In genomic region chr19:1884719-1885334, GRCh38 we compare ENCODE assay signal across 6 cellular contexts. TPM values are rescaled to one million over a fixed set of nuclear protein-coding genes. Genes with fewer than 3 reads are reported as not detected.
A peak's percentile ranks its signal among the peaks of the same experiment; 100 is the strongest.
DNase-seq lines count a peak whose midpoint lies in the region; ATAC-seq and TF ChIP-seq lines count a peak whose summit lies in the region.

No MANE protein-coding gene starts in this region.

- TF ChIP-seq POLR2A in sigmoid colon (IDR thresholded peaks at IDR 0.05), result no peak

- no peaks in the 10 kb centered on the region for H3K9me3 Mint-ChIP-seq in endodermal cell

- H3K27me3 ChIP-seq in HUES48 (ENCODE audit: control insufficient read depth, insufficient read depth, low read length) (no peaks in the 10 kb centered on the region), endodermal cell (ENCODE audit: control insufficient read depth, insufficient read depth, low read length, poor library complexity, severe bottlenecking) (no peaks in the 10 kb centered on the region), sigmoid colon (no peaks in the 10 kb centered on the region)

- DNase-seq in GM03348 (ENCODE audit: low spot score) (peak; percentile 50), endodermal cell (peak; percentile 61), sigmoid colon (no peak), NCI-H2081 treated with DMSO at 0.1 percent for 48 hours (lab: John Stamatoyannopoulos, UW) (no peak)

- WGBS in endodermal cell (ENCODE audit: insufficient coverage in 1 of 2, insufficient read length in 1 of 2), 2 experiments, result 1% methylated on average over 31 to 56 of the region's 56 CpGs
- 0% methylated on average over 56 of the region's 56 CpGs for WGBS in sigmoid colon, 2 donors

- H3K4me1 Mint-ChIP-seq in endodermal cell, result peaks cover 31% of the 10 kb centered on the region

- peak overlapping the region; percentile 94 for H3K4me3 ChIP-seq in HUES48 (ENCODE audit: low read depth, low read length)
- H3K4me3 ChIP-seq in endodermal cell (ENCODE audit: low read length), result peak overlapping the region; percentile 85
- peak overlapping the region; percentile 65 to 93 (median 86) for H3K4me3 ChIP-seq in sigmoid colon

- peak overlapping the region; percentile 92 for H3K4me3 Mint-ChIP-seq in endodermal cell

- no peak for TF ChIP-seq EP300 in sigmoid colon (IDR thresholded peaks at IDR 0.05)

- TF ChIP-seq CTCF in endodermal cell (conservative IDR thresholded peaks at IDR 0.05) (no peak), sigmoid colon (IDR thresholded peaks at IDR 0.05) (no peak)

- H3K27ac ChIP-seq in HUES48 (ENCODE audit: low read depth, low read length), result no peak overlapping the region
- H3K27ac ChIP-seq in endodermal cell (ENCODE audit: low read depth, low read length), result no peak overlapping the region
- peak overlapping the region; percentile 79 to 84 (median 82) for H3K27ac ChIP-seq in sigmoid colon

- peak overlapping the region; percentile 88 for H3K27ac Mint-ChIP-seq in endodermal cell

- peaks cover 11% of the 10 kb centered on the region for H3K4me1 ChIP-seq in HUES48 (ENCODE audit: control insufficient read depth, insufficient read depth, low read length)
- H3K4me1 ChIP-seq in endodermal cell (ENCODE audit: control insufficient read depth, insufficient read depth, low read length), result peaks cover 23% of the 10 kb centered on the region
- peaks cover 0 to 47% (median 41%) of the 10 kb centered on the region in 4 donors for H3K4me1 ChIP-seq in sigmoid colon

- ATAC-seq in GM21619 (IDR thresholded peaks at IDR 0.05; ENCODE audit: unreplicated experiment), result no peak

- peaks cover 1% of the 10 kb centered on the region for H3K36me3 Mint-ChIP-seq in endodermal cell (ENCODE audit: low read depth)

- H3K9me3 ChIP-seq in HUES48 (ENCODE audit: control insufficient read depth, insufficient read depth, low read length) (no peaks in the 10 kb centered on the region), endodermal cell (ENCODE audit: control insufficient read depth, low read length) (no peaks in the 10 kb centered on the region), sigmoid colon (no peaks in the 10 kb centered on the region)

- no peaks in the 10 kb centered on the region for H3K27me3 Mint-ChIP-seq in endodermal cell (ENCODE audit: insufficient read depth)

- H3K9ac ChIP-seq in HUES48 (ENCODE audit: low read depth, low read length), result no peak overlapping the region; the same call in 1 of the 2 replicates
- H3K9ac ChIP-seq in endodermal cell (ENCODE audit: extremely low read depth, low read length, poor library complexity, severe bottlenecking), result peak overlapping the region; percentile 66

- H3K36me3 ChIP-seq in HUES48 (ENCODE audit: control insufficient read depth, insufficient read depth, low read length) (no peaks in the 10 kb centered on the region), endodermal cell (ENCODE audit: control insufficient read depth, insufficient read depth, low read length) (no peaks in the 10 kb centered on the region), sigmoid colon (peaks cover 0 to 6% (median 0%) of the 10 kb centered on the region in 4 donors)

- intact Hi-C loops in sigmoid colon (cut with DNase I), result no loop called here

RNA-seq across cellular contexts. Expression of gene ABHD17A, which starts 0.5 kb away (rescaled TPM):
- total RNA-seq in endodermal cell (10 to 100 TPM; 50.6 to 52.9 TPM), sigmoid colon (10 to 100 TPM; 86.6 to 97.1 (median 92.7) TPM)
- 45.1 TPM for polyA plus RNA-seq in endodermal cell (2013, experiment 1 of 2)
- polyA plus RNA-seq in endodermal cell (2013, experiment 2 of 2), result 45.7 TPM
- 10 to 100 TPM; 60.7 to 76.3 (median 69.4) TPM for polyA plus RNA-seq in sigmoid colon

RNA-seq across cellular contexts. Expression of gene ADAT3, which starts 20.4 kb away (rescaled TPM):
- total RNA-seq in endodermal cell, result 10 to 100 TPM in 1 of 2 donors, 1 to 10 TPM in 1; 9.9 to 13.8 TPM
- polyA plus RNA-seq in endodermal cell (2013, experiment 1 of 2), result 4.5 TPM
- 3.1 TPM for polyA plus RNA-seq in endodermal cell (2013, experiment 2 of 2)
- total RNA-seq in sigmoid colon, result 1 to 10 TPM in 2 of 4 donors, under 1 TPM in 2; 0.33 to 6.2 (median 1.5) TPM
- 10 to 100 TPM in 2 of 3 donors, 1 to 10 TPM in 1; 6.6 to 17.4 (median 13.2) TPM for polyA plus RNA-seq in sigmoid colon

RNA-seq across cellular contexts. Expression of gene SCAMP4, which starts 20.4 kb away (rescaled TPM):
- total RNA-seq in endodermal cell (10 to 100 TPM; 69.6 to 75.3 TPM), sigmoid colon (10 to 100 TPM; 25.8 to 47.0 (median 31.0) TPM)
- polyA plus RNA-seq in endodermal cell (2013, experiment 1 of 2), result 46.5 TPM
- 42.9 TPM for polyA plus RNA-seq in endodermal cell (2013, experiment 2 of 2)
- 10 to 100 TPM; 14.4 to 55.4 (median 16.6) TPM for polyA plus RNA-seq in sigmoid colon

RNA-seq across cellular contexts. Expression of gene KLF16, which starts 21.4 kb away (rescaled TPM):
- total RNA-seq in endodermal cell (10 to 100 TPM; 39.0 to 42.9 TPM), sigmoid colon (10 to 100 TPM in 1 of 4 donors, 1 to 10 TPM in 3; 2.1 to 10.3 (median 4.4) TPM)
- 19.2 TPM for polyA plus RNA-seq in endodermal cell (2013, experiment 1 of 2)
- polyA plus RNA-seq in endodermal cell (2013, experiment 2 of 2), result 17.1 TPM
- 10 to 100 TPM in 2 of 3 donors, 1 to 10 TPM in 1; 8.4 to 20.5 (median 12.5) TPM for polyA plus RNA-seq in sigmoid colon

RNA-seq across cellular contexts. Expression of gene REXO1, which starts 36.5 kb away (rescaled TPM):
- total RNA-seq in endodermal cell (10 to 100 TPM; 51.6 to 56.4 TPM), sigmoid colon (10 to 100 TPM in 2 of 4 donors, 1 to 10 TPM in 2; 8.6 to 61.8 (median 13.1) TPM)
- 26.5 TPM for polyA plus RNA-seq in endodermal cell (2013, experiment 1 of 2)
- 26.7 TPM for polyA plus RNA-seq in endodermal cell (2013, experiment 2 of 2)
- polyA plus RNA-seq in sigmoid colon, result 10 to 100 TPM in 2 of 3 donors, 1 to 10 TPM in 1; 9.0 to 34.6 (median 11.1) TPM

Comparison
In these comparisons a context has a peak if more than half of its experiments do, and no peak if none do; other contexts are left out.
1. DNase-seq: peak in GM03348 (single experiment) and endodermal cell (single experiment); none in sigmoid colon (single experiment) and NCI-H2081 treated with DMSO at 0.1 percent for 48 hours (single experiment).
2. H3K27ac ChIP-seq: peak in sigmoid colon (4 of 4); none in HUES48 (single experiment) and endodermal cell (single experiment).
3. Peak in every context shown above with its lines, with median percentiles within 50 percentile points of each other: H3K4me3 ChIP-seq.